24 cellular contexts compared by ENCODE assay signal in genomic region chr9:90112791-90113190, GRCh38.
"Had no signal": no experiment of that assay in that cellular context is flagged by ENCODE, and none has a peak within 500 bp of the region (broad histone marks: within the 10 kb centered on the region; RNA-seq: fewer than 3 reads in every experiment).

No MANE protein-coding gene starts in this region.

- H3K4me3 ChIP-seq: adrenal gland, coronary artery, esophagus muscularis mucosa, gastrocnemius medialis, left ventricle myocardium inferior, neural progenitor cell, prostate gland, right atrium auricular region, skin epidermis, suprapubic skin, upper lobe of left lung had no signal

- H3K9ac ChIP-seq: neural progenitor cell had no signal

- H3K4me3 Mint-ChIP-seq: activated T-cell treated with anti-CD3 and anti-CD28 coated beads, Interleukin-2, amount 50 U/mL, for 72 hours; neural progenitor cell; stimulated activated naive CD8-positive, alpha-beta T cell treated with anti-CD3 and anti-CD28 coated beads, Interleukin-15, amount 100 ng/mL, for 72 hours had no signal

- H3K4me1 ChIP-seq: neural progenitor cell, prostate gland had no signal

- H3K9me3 ChIP-seq: adrenal gland, esophagus muscularis mucosa, gastrocnemius medialis, prostate gland, suprapubic skin had no signal

- H2AFZ ChIP-seq: neural progenitor cell had no signal

- H3K4me2 ChIP-seq: neural progenitor cell had no signal

- H3K27me3 ChIP-seq: adrenal gland, esophagus muscularis mucosa, gastrocnemius medialis, neural progenitor cell, right atrium auricular region, upper lobe of left lung had no signal

- H3K4me1 Mint-ChIP-seq: neural progenitor cell; stimulated activated naive CD8-positive, alpha-beta T cell treated with anti-CD3 and anti-CD28 coated beads, Interleukin-15, amount 100 ng/mL, for 72 hours had no signal

- H3K27ac ChIP-seq: adrenal gland, coronary artery, esophagus muscularis mucosa, gastrocnemius medialis, left ventricle myocardium inferior, neural progenitor cell, prostate gland, right atrium auricular region, skin epidermis, suprapubic skin, upper lobe of left lung, WERI-Rb-1 had no signal

- H3K27ac Mint-ChIP-seq: activated naive CD4-positive, alpha-beta T cell treated with anti-CD3 and anti-CD28 coated beads, Interleukin-2, amount 50 U/mL, for 72 hours; activated T-cell treated with anti-CD3 and anti-CD28 coated beads, Interleukin-2, amount 50 U/mL, for 72 hours; neural progenitor cell; stimulated activated naive CD8-positive, alpha-beta T cell treated with anti-CD3 and anti-CD28 coated beads, Interleukin-15, amount 100 ng/mL, for 72 hours had no signal

- H3K36me3 ChIP-seq: adrenal gland, esophagus muscularis mucosa, gastrocnemius medialis, left ventricle myocardium inferior, neural progenitor cell, prostate gland, right atrium auricular region, suprapubic skin, upper lobe of left lung, WERI-Rb-1 had no signal

- DNase-seq: activated CD4-positive, alpha-beta T cell treated with anti-CD3 and anti-CD28 coated beads for 1 hour; activated CD8-positive, alpha-beta memory T cell treated with anti-CD3 and anti-CD28 coated beads for 24 hours; activated gamma-delta T cell treated with Interleukin-2 at 50 U/mL for 16 hours; activated T-cell treated with anti-CD3 and anti-CD28 coated beads, Interleukin-2, amount 50 U/mL, for 72 hours; adrenal gland; central memory CD4-positive, alpha-beta T cell; gastrocnemius medialis; head of caudate nucleus; kidney glomerular epithelial cell; left ventricle myocardium inferior; stimulated activated CD4-positive, alpha-beta T cell treated with anti-CD3 and anti-CD28 coated beads, Interleukin-15, amount 100 ng/mL, for 24 hours; stimulated activated CD4-positive, alpha-beta T cell treated with anti-CD3 and anti-CD28 coated beads, Interleukin-2, amount 100 ng/mL, for 48 hours; stimulated activated naive CD8-positive, alpha-beta T cell treated with anti-CD3 and anti-CD28 coated beads, Interleukin-15, amount 100 ng/mL, for 72 hours; SW 1271; upper lobe of left lung; WERI-Rb-1 had no signal

- ATAC-seq: activated naive CD4-positive, alpha-beta T cell treated with anti-CD3 and anti-CD28 coated beads, Interleukin-2, amount 50 U/mL, for 72 hours; activated T-cell treated with anti-CD3 and anti-CD28 coated beads, Interleukin-2, amount 50 U/mL, for 72 hours; gastrocnemius medialis; stimulated activated naive CD8-positive, alpha-beta T cell treated with anti-CD3 and anti-CD28 coated beads, Interleukin-15, amount 100 ng/mL, for 72 hours had no signal
